ENCODE assay signal across 6 cellular contexts in genomic region chr15:40354408-40355171, GRCh38. TPM values are rescaled to one million over a fixed set of nuclear protein-coding genes. Genes with fewer than 3 reads are reported as not detected.
A peak's percentile ranks its signal among the peaks of the same experiment; 100 is the strongest.
DNase-seq lines count a peak whose midpoint lies in the region; ATAC-seq and TF ChIP-seq lines count a peak whose summit lies in the region.

No MANE protein-coding gene starts in this region.

- peak; percentile 26 for TF ChIP-seq CTCF in MCF 10A (IDR thresholded peaks at IDR 0.05; ENCODE audit: unreplicated experiment)
- TF ChIP-seq CTCF in breast epithelium (IDR thresholded peaks at IDR 0.05): no peak
- TF ChIP-seq CTCF in mammary epithelial cell (conservative IDR thresholded peaks at IDR 0.05 in 1 of 2, IDR thresholded peaks at IDR 0.05 in 1 of 2; ENCODE audit: extremely low read depth in 1 of 2, insufficient read depth in 1 of 2, low read depth in 1 of 2, low read length in 2 of 2): peak; percentile 17 to 34
- peak in 4 of 5 experiments; percentile 16 to 36 (median 22) for TF ChIP-seq CTCF in transverse colon (IDR thresholded peaks at IDR 0.05)

- no peak for TF ChIP-seq POLR2A in breast epithelium (IDR thresholded peaks at IDR 0.05)
- TF ChIP-seq POLR2A in transverse colon (IDR thresholded peaks at IDR 0.05): no peak

- DNase-seq in MCF 10A (ENCODE audit: unreplicated experiment) (no peak), breast epithelium (ENCODE audit: low spot score in 2 of 2) (no peak), mammary epithelial cell (no peak), transverse colon (peak; percentile 11)
- DNase-seq in effector CD4-positive, alpha-beta T cell: no peak

- H3K36me3 Mint-ChIP-seq in MCF 10A (ENCODE audit: insufficient read depth, unreplicated experiment): peaks cover 6% of the 10 kb centered on the region

- H3K36me3 ChIP-seq in breast epithelium (no peaks in the 10 kb centered on the region), mammary epithelial cell (ENCODE audit: insufficient read depth, low read length) (no peaks in the 10 kb centered on the region), transverse colon (peaks cover 0 to 5% (median 0%) of the 10 kb centered on the region in 4 donors)

- no peak overlapping the region for H3K4me3 Mint-ChIP-seq in MCF 10A (ENCODE audit: unreplicated experiment)

- TF ChIP-seq EP300 in transverse colon (IDR thresholded peaks at IDR 0.05; ENCODE audit: low read depth): no peak

- no TSS peak for BruUV-seq in MCF 10A (replicated peaks; lab: Mats Ljungman, UMichigan)
- BruUV-seq in mammary epithelial cell (replicated peaks; lab: Mats Ljungman, UMichigan): no TSS peak

- no peaks in the 10 kb centered on the region for H4K20me1 ChIP-seq in mammary epithelial cell (ENCODE audit: insufficient read depth, low read length)

- H3K27me3 ChIP-seq in breast epithelium (no peaks in the 10 kb centered on the region), mammary epithelial cell (ENCODE audit: insufficient read depth, low read length) (no peaks in the 10 kb centered on the region), transverse colon (no peaks in the 10 kb centered on the region)

- no peaks in the 10 kb centered on the region for H3K9me3 Mint-ChIP-seq in MCF 10A (ENCODE audit: unreplicated experiment)

- no peaks in the 10 kb centered on the region for H3K27me3 Mint-ChIP-seq in MCF 10A (ENCODE audit: insufficient read depth, unreplicated experiment)

- no peaks in the 10 kb centered on the region for H3K79me2 ChIP-seq in mammary epithelial cell (ENCODE audit: insufficient read depth, low read length)

- H3K4me2 ChIP-seq in mammary epithelial cell (ENCODE audit: insufficient read depth, low read depth, low read length): no peak overlapping the region

- H3K4me3 ChIP-seq in breast epithelium (no peak overlapping the region), mammary epithelial cell (replicated peaks in 1 of 3; ENCODE audit: insufficient read depth in 1 of 3, low read depth in 2 of 3, low read length in 3 of 3) (no peak overlapping the region), transverse colon (peak overlapping the region in 2 of 4 donors; percentile 50 to 64)

- H3K9ac ChIP-seq in mammary epithelial cell (ENCODE audit: insufficient read depth, low read length): no peak overlapping the region

- no peak overlapping the region for H2AFZ ChIP-seq in mammary epithelial cell (ENCODE audit: low read depth, low read length)

- in situ Hi-C loops in mammary epithelial cell (cut with MboI; ENCODE audit: low sequenced_read_pairs in 2 of 2) (no loop called here), transverse colon (cut with MboI; ENCODE audit: low pct_ligation_motif_present in 1 of 4, low pct_unique_long_range_greater_than_20kb in 1 of 4, low sequenced_read_pairs in 3 of 4) (no loop called here)

- no peak for ATAC-seq in GM21717 (IDR thresholded peaks at IDR 0.05; ENCODE audit: unreplicated experiment)

- intact Hi-C loops in MCF 10A (cut with micrococcal nuclease) (no loop called here), breast epithelium (cut with DNase I; ENCODE audit: low total_unique reads) (no loop called here), mammary epithelial cell (cut with micrococcal nuclease) (loop anchor here (1.0 kb wide), 1 partner anchor 10 kb away; no protein-coding TSS in a partner anchor), transverse colon (cut with DNase I; ENCODE audit: low total_unique reads) (no loop called here)

- CTCF ChIA-PET in MCF 10A (lab: Yijun Ruan, JAX) (interaction anchor here (0.7 to 6.8 kb wide), 5 partner anchors 10 to 68 kb away, joined by 3 to 38 read pairs (median 8); no protein-coding TSS in a partner anchor), mammary epithelial cell (lab: Charles Lee; ENCODE audit: low non-redundant PET) (interaction anchor here (0.6 to 0.7 kb wide), 2 partner anchors 13 to 75 kb away, joined by 3 read pairs; no protein-coding TSS in a partner anchor)

- no peak overlapping the region for H3K27ac ChIP-seq in breast epithelium
- H3K27ac ChIP-seq in mammary epithelial cell (ENCODE audit: insufficient read depth, low read depth, low read length): no peak overlapping the region
- peak overlapping the region; percentile 95 to 98 (median 96) for H3K27ac ChIP-seq in transverse colon

- no peaks in the 10 kb centered on the region for H3K9me3 ChIP-seq in breast epithelium
- H3K9me3 ChIP-seq in mammary epithelial cell (replicated peaks; ENCODE audit: insufficient read depth, low read length): no peaks in the 10 kb centered on the region
- no peaks in the 10 kb centered on the region for H3K9me3 ChIP-seq in transverse colon

- H3K4me1 ChIP-seq in breast epithelium (peaks cover 4 to 6% of the 10 kb centered on the region in 2 donors), mammary epithelial cell (ENCODE audit: insufficient read depth, low read length) (peaks cover 19% of the 10 kb centered on the region), transverse colon (peaks cover 22 to 56% (median 38%) of the 10 kb centered on the region in 4 donors)

- dilution Hi-C loops in mammary epithelial cell (cut with HindIII; ENCODE audit: low sequenced_read_pairs): loop anchor here (5.0 kb wide), 3 partner anchors 32 to 68 kb away; partner anchors contain the start of gene INAFM2

- POLR2A ChIA-PET in MCF 10A (lab: Yijun Ruan, JAX): interaction anchor here (1.4 kb wide), 1 partner anchor 10 kb away, joined by 5 read pairs; no protein-coding TSS in a partner anchor

- H3K4me1 Mint-ChIP-seq in MCF 10A (ENCODE audit: insufficient read depth, unreplicated experiment): no peaks in the 10 kb centered on the region

- H3K27ac Mint-ChIP-seq in MCF 10A (ENCODE audit: low read depth, unreplicated experiment): no peak overlapping the region

- 63% methylated on average over 5 of the region's 9 CpGs for WGBS in mammary epithelial cell (ENCODE audit: low coverage, missing lambda C conversion rate)
- WGBS in transverse colon (ENCODE audit: low coverage in 1 of 2), 2 donors: 36 to 41% methylated on average over 4 to 9 of the region's 9 CpGs

RNA-seq across cellular contexts. Expression of gene DISP2, which starts 3.4 kb away (rescaled TPM):
- total RNA-seq in MCF 10A (2022) (1.8 and 2.1 TPM in 2 replicates), breast epithelium (under 1 TPM; under 0.01 to 0.88 (median under 0.01) TPM), mammary epithelial cell (1 to 10 TPM in 1 of 2 donors, under 1 TPM in 1; under 0.01 to 1.6 TPM), transverse colon (10 to 100 TPM in 2 of 4 donors, 1 to 10 TPM in 2; 8.6 to 12.9 (median 10.9) TPM)
- polyA plus RNA-seq in mammary epithelial cell: 0.54 TPM
- 0.47 TPM for polyA minus RNA-seq in mammary epithelial cell

RNA-seq across cellular contexts. Expression of gene PHGR1, which starts 3.8 kb away (rescaled TPM):
- total RNA-seq in MCF 10A (2022) (not detected in 2 replicates), breast epithelium (1 to 10 TPM in 2 of 3 donors, not detected in 1; 7.0 to 8.5 TPM), mammary epithelial cell (not detected), transverse colon (1,000 to 10,000 TPM; 2,387 to 4,992 (median 3,189) TPM)
- polyA plus RNA-seq in mammary epithelial cell: not detected
- polyA minus RNA-seq in mammary epithelial cell: not detected

RNA-seq across cellular contexts. Expression of gene CCDC9B, which starts 13.9 kb away (rescaled TPM):
- total RNA-seq in MCF 10A (2022) (36.0 and 45.3 TPM in 2 replicates), breast epithelium (10 to 100 TPM in 1 of 3 donors, 1 to 10 TPM in 2; 4.0 to 14.1 (median 9.4) TPM), mammary epithelial cell (100 to 1,000 TPM in 1 of 2 donors, 10 to 100 TPM in 1; 67.3 to 164 TPM), transverse colon (10 to 100 TPM; 22.0 to 49.4 (median 36.9) TPM)
- 7.4 TPM for polyA plus RNA-seq in mammary epithelial cell
- 99.0 TPM for polyA minus RNA-seq in mammary epithelial cell

RNA-seq across cellular contexts. Expression of gene KNSTRN, which starts 27.9 kb away (rescaled TPM):
- total RNA-seq in MCF 10A (2022): 35.2 and 47.4 TPM in 2 replicates
- total RNA-seq in breast epithelium: 10 to 100 TPM in 2 of 3 donors, 1 to 10 TPM in 1; 9.1 to 19.8 (median 12.1) TPM
- total RNA-seq in mammary epithelial cell: 10 to 100 TPM; 19.3 to 49.7 TPM
- polyA plus RNA-seq in mammary epithelial cell: 44.5 TPM
- 51.4 TPM for polyA minus RNA-seq in mammary epithelial cell
- 10 to 100 TPM in 1 of 4 donors, 1 to 10 TPM in 3; 7.5 to 80.4 (median 8.3) TPM for total RNA-seq in transverse colon

RNA-seq across cellular contexts. Expression of gene INAFM2, which starts 31.1 kb away (rescaled TPM):
- total RNA-seq in MCF 10A (2022): 14.9 and 15.7 TPM in 2 replicates
- 10 to 100 TPM in 2 of 3 donors, 1 to 10 TPM in 1; 5.1 to 17.3 (median 12.5) TPM for total RNA-seq in breast epithelium
- 10 to 100 TPM; 25.5 to 28.0 TPM for total RNA-seq in mammary epithelial cell
- 10.9 TPM for polyA plus RNA-seq in mammary epithelial cell
- polyA minus RNA-seq in mammary epithelial cell: 40.5 TPM
- total RNA-seq in transverse colon: 10 to 100 TPM; 14.5 to 62.1 (median 19.4) TPM

Comparison
In these comparisons a context has a peak if more than half of its experiments do, and no peak if none do; other contexts are left out.
1. CTCF ChIP-seq: peak in MCF 10A (single experiment), mammary epithelial cell (2 of 2) and transverse colon (4 of 5); none in breast epithelium (0 of 3).
2. H3K27ac ChIP-seq: peak in transverse colon (4 of 4); none in breast epithelium (0 of 2) and mammary epithelial cell (single experiment).
3. RNA of gene PHGR1, which starts 3.8 kb away (total RNA-seq): 2,387 to 4,992 TPM in transverse colon; 7.0 to 8.5 TPM in breast epithelium, not detected in MCF 10A and not detected in mammary epithelial cell; every median in the first group is over 100 times any median in the second.